8 cellular contexts compared by ENCODE assay signal in genomic region chr6:157669747-157670216, GRCh38.
DNase-seq lines count a peak whose midpoint lies in the region; ATAC-seq and TF ChIP-seq lines count a peak whose summit lies in the region.

No MANE protein-coding gene starts in this region.

- H3K4me1 ChIP-seq in esophagus (ENCODE audit: control insufficient read depth in 2 of 2, insufficient read depth in 2 of 2, low read length in 1 of 2) (peaks cover 3 to 5% of the 10 kb centered on the region in 2 donors), transverse colon (peaks cover 4 to 36% (median 14%) of the 10 kb centered on the region in 4 donors)

- ATAC-seq in HG03571 (IDR thresholded peaks at IDR 0.05; ENCODE audit: unreplicated experiment): no peak

- POLR2A ChIA-PET in RWPE1 (lab: Yijun Ruan, JAX; ENCODE audit: low non-redundant PET): interaction anchor here (0.5 kb wide), 1 partner anchor 1015 kb away, joined by 5 read pairs; no protein-coding TSS in a partner anchor

- no peaks in the 10 kb centered on the region for H3K27me3 ChIP-seq in esophagus (ENCODE audit: control insufficient read depth in 1 of 2, insufficient read depth in 2 of 2, low read length in 2 of 2)
- no peaks in the 10 kb centered on the region for H3K27me3 ChIP-seq in transverse colon

- intact Hi-C loops in transverse colon (cut with DNase I; ENCODE audit: low total_unique reads): no loop called here

- no peak for TF ChIP-seq EP300 in transverse colon (IDR thresholded peaks at IDR 0.05; ENCODE audit: low read depth)

- no peaks in the 10 kb centered on the region for H3K36me3 ChIP-seq in esophagus (ENCODE audit: control insufficient read depth in 2 of 2, insufficient read depth in 2 of 2, low read length in 1 of 2)
- H3K36me3 ChIP-seq in transverse colon: no peaks in the 10 kb centered on the region

- no peaks in the 10 kb centered on the region for H3K9me3 ChIP-seq in esophagus (ENCODE audit: control insufficient read depth in 2 of 2, insufficient read depth in 1 of 2, low read depth in 1 of 2, low read length in 1 of 2)
- no peaks in the 10 kb centered on the region for H3K9me3 ChIP-seq in transverse colon

- 18 to 33% methylated on average over 14 of the region's 14 CpGs for WGBS in esophagus, 2 donors
- 18% methylated on average over 14 of the region's 14 CpGs; no CpG with 5 or more reads in 1 of the 2 donors for WGBS in transverse colon (ENCODE audit: low coverage in 1 of 2), 2 donors

- H3K27ac ChIP-seq in RWPE1 (peak overlapping the region; percentile 79), esophagus (ENCODE audit: low read depth in 2 of 2, low read length in 1 of 2) (peak overlapping the region; percentile 45 to 61), transverse colon (peak overlapping the region; percentile 50 to 78 (median 63))

- H3K4me3 ChIP-seq in esophagus (ENCODE audit: low read depth in 1 of 2, low read length in 2 of 2) (no peak overlapping the region), transverse colon (no peak overlapping the region)

- peak; percentile 20 for TF ChIP-seq CTCF in RWPE1 (conservative IDR thresholded peaks at IDR 0.05; ENCODE audit: low read depth)
- TF ChIP-seq CTCF in transverse colon (IDR thresholded peaks at IDR 0.05): peak in 3 of 5 experiments; percentile 29 to 35 (median 34)

- in situ Hi-C loops in G401 (cut with HindIII; ENCODE audit: low sequenced_read_pairs) (no loop called here), transverse colon (cut with MboI; ENCODE audit: low pct_ligation_motif_present in 1 of 4, low pct_unique_long_range_greater_than_20kb in 1 of 4, low sequenced_read_pairs in 3 of 4) (no loop called here)

- no peak for TF ChIP-seq POLR2A in transverse colon (IDR thresholded peaks at IDR 0.05)

- DNase-seq in G401 (ENCODE audit: low spot score) (peak; percentile 44), RWPE1 (ENCODE audit: low spot score) (peak; percentile 78), middle frontal gyrus (ENCODE audit: extremely low spot score, low spot score) (peak; percentile 44), transverse colon (peak; percentile 79), NCI-H1436 treated with DMSO at 0.1 percent for 48 hours (lab: John Stamatoyannopoulos, UW) (no peak), DMS79 treated with DMSO at 0.1 percent for 48 hours (lab: John Stamatoyannopoulos, UW) (no peak)

- CTCF ChIA-PET in RWPE1 (lab: Yijun Ruan, JAX): interaction anchor here (0.5 to 4.4 kb wide), 3 partner anchors 10 to 355 kb away, joined by 3 to 22 read pairs (median 5); no protein-coding TSS in a partner anchor

Comparison
In these comparisons a context has a peak if more than half of its experiments do, and no peak if none do; other contexts are left out.
1. DNase-seq: peak in G401 (single experiment), RWPE1 (single experiment), middle frontal gyrus (single experiment) and transverse colon (single experiment); none in NCI-H1436 treated with DMSO at 0.1 percent for 48 hours (single experiment) and DMS79 treated with DMSO at 0.1 percent for 48 hours (single experiment).
2. Peak in every context shown above with its lines, with median percentiles within 50 percentile points of each other: H3K27ac ChIP-seq.